Comparison of ENCODE assay signal across 9 cellular contexts in genomic region chr1:235864965-235865525, GRCh38. TPM values are rescaled to one million over a fixed set of nuclear protein-coding genes. Genes with fewer than 3 reads are reported as not detected.
DNase-seq lines count a peak whose midpoint lies in the region; ATAC-seq, FAIRE-seq and TF ChIP-seq lines count a peak whose summit lies in the region.
"Had no signal": no experiment of that assay in that cellular context is flagged by ENCODE, and none has a peak within 500 bp of the region (broad histone marks: within the 10 kb centered on the region; RNA-seq: fewer than 3 reads in every experiment).

No MANE protein-coding gene starts in this region.

- H3K4me3 Mint-ChIP-seq in brain, result peak overlapping the region; percentile 92 to 100 (median 98)
- H3K4me3 Mint-ChIP-seq in naive B cell, result peak overlapping the region; percentile 73 to 100 (median 98)

- no peak for TF ChIP-seq EP300 in A549 (IDR thresholded peaks at IDR 0.05)

- ATAC-seq in A549 (no peak), naive B cell (ENCODE audit: low read depth in 2 of 2) (no peak), HG03432 (IDR thresholded peaks at IDR 0.05; ENCODE audit: unreplicated experiment) (no peak)

- H3K4me1 ChIP-seq in A549, result peaks cover 10% of the 10 kb centered on the region; the same call in 2 of the 3 replicates
- H3K4me1 ChIP-seq in HEK293 (ENCODE audit: control insufficient read depth, insufficient read depth, low read length), result peaks cover 11% of the 10 kb centered on the region; the same call in 1 of the 2 replicates

- H3K36me3 Mint-ChIP-seq in brain, result no peaks in the 10 kb centered on the region
- H3K36me3 Mint-ChIP-seq in naive B cell, result peaks cover 0 to 7% of the 10 kb centered on the region in 2 donors

- peak overlapping the region; percentile 83 for H3K4me2 ChIP-seq in A549

- no peaks in the 10 kb centered on the region for H3K9me3 ChIP-seq in A549
- H3K9me3 ChIP-seq in HEK293 (ENCODE audit: control insufficient read depth, insufficient read depth, low read depth, low read length), result no peaks in the 10 kb centered on the region

- H3K27ac ChIP-seq in A549 (0 out of 6 replicates have a peak overlapping the region, but pooled peaks of 1 of the 2 experiments have one; percentile 32), HEK293 (ENCODE audit: extremely low read depth, low read depth, low read length) (no peak overlapping the region)

- WGBS in A549 (ENCODE audit: missing lambda C conversion rate), result 74% methylated on average over 3 of the region's 3 CpGs

- TF ChIP-seq CTCF in A549 (IDR thresholded peaks at IDR 0.05) (no peak), HEK293 (tag by site-specific recombination; IDR thresholded peaks at IDR 0.05) (no peak), brain (conservative IDR thresholded peaks at IDR 0.05) (no peak)

- H3K4me1 Mint-ChIP-seq in brain (peaks cover 44% of the 10 kb centered on the region), naive B cell (peaks cover 50 to 67% (median 57%) of the 10 kb centered on the region in 3 donors)

- no peaks in the 10 kb centered on the region for H3K9me3 Mint-ChIP-seq in brain
- H3K9me3 Mint-ChIP-seq in naive B cell, result no peaks in the 10 kb centered on the region

- DNase-seq in A549 (ENCODE audit: low read depth in 1 of 2, low spot score in 1 of 2), result no peak
- DNase-seq in naive B cell, result no peak
- no peak for DNase-seq in activated CD4-positive, CD25-positive, alpha-beta regulatory T cell (lab: John Stamatoyannopoulos, UW)
- DNase-seq in NCI-H345 (lab: John Stamatoyannopoulos, UW), result no peak
- no peak for DNase-seq in NCI-H187 treated with DMSO at 0.1 percent for 48 hours (lab: John Stamatoyannopoulos, UW)

- no peak for FAIRE-seq in A549 (lab: Jason Lieb, UNC)
- FAIRE-seq: colon had no signal

- CTCF ChIA-PET in A549 (lab: Yijun Ruan, JAX), result interaction anchor here (0.9 to 8.5 kb wide), 29 partner anchors 13 to 152 kb away, joined by 3 to 160 read pairs (median 7); no protein-coding TSS in a partner anchor
- CTCF ChIA-PET in HEK293 (lab: Yijun Ruan, JAX), result interaction anchor here (0.7 to 3.3 kb wide), 13 partner anchors 8 to 448 kb away, joined by 3 to 39 read pairs (median 3); no protein-coding TSS in a partner anchor

- TF ChIP-seq POLR2A in A549 (IDR thresholded peaks at IDR 0.05; ENCODE audit: low read length), result no peak

- H3K4me3 ChIP-seq in A549, result no peak overlapping the region
- H3K4me3 ChIP-seq in HEK293 (ENCODE audit: low read depth, low read length), result no peak overlapping the region

- peak overlapping the region; percentile 10 to 97 (median 82) for H3K27ac Mint-ChIP-seq in brain
- H3K27ac Mint-ChIP-seq in naive B cell, result peak overlapping the region; percentile 31 to 100 (median 87)

- H3K36me3 ChIP-seq in HEK293 (ENCODE audit: control insufficient read depth in 2 of 2, insufficient read depth in 1 of 2, low read length in 2 of 2), result no peaks in the 10 kb centered on the region

- POLR2A ChIA-PET in A549 (lab: Yijun Ruan, JAX), result interaction anchor here (2.9 kb wide), 2 partner anchors 52 to 107 kb away, joined by 19 to 21 read pairs; no protein-coding TSS in a partner anchor
- POLR2A ChIA-PET in HEK293 (lab: Yijun Ruan, JAX), result interaction anchor here (1.0 to 3.0 kb wide), 5 partner anchors 38 to 360 kb away, joined by 3 to 14 read pairs (median 6); partner anchors contain the start of gene B3GALNT2

- H3K27me3 Mint-ChIP-seq in brain (peaks cover 16% of the 10 kb centered on the region), naive B cell (no peaks in the 10 kb centered on the region)

- no peak for TF ChIP-seq RAD21 in A549 (conservative IDR thresholded peaks at IDR 0.05 in 1 of 2, IDR thresholded peaks at IDR 0.05 in 1 of 2)

TF ChIP-seq in A549, 52 proteins besides CTCF, POLR2A, EP300 and RAD21:
- TF ChIP-seq RARB (CRISPR knock-in tag; IDR thresholded peaks at IDR 0.05) (no peak), HOXB5 (CRISPR knock-in tag; IDR thresholded peaks at IDR 0.05) (no peak), KDM5A (IDR thresholded peaks at IDR 0.05) (no peak), EHMT2 (IDR thresholded peaks at IDR 0.05; ENCODE audit: low read depth) (no peak), ZSCAN20 (CRISPR knock-in tag; IDR thresholded peaks at IDR 0.05) (no peak), ZFP36 (IDR thresholded peaks at IDR 0.05; ENCODE audit: borderline replicate concordance, partially characterized antibody) (no peak), ZC3H11A (IDR thresholded peaks at IDR 0.05) (no peak), FOXS1 (CRISPR knock-in tag; IDR thresholded peaks at IDR 0.05) (no peak), PBX3 (IDR thresholded peaks at IDR 0.05) (no peak)
TF ChIP-seq in A549: peak in this region for 0.

TF ChIP-seq in HEK293, 187 proteins besides CTCF, POLR2A, EP300 and RAD21 (continues in another document):
- peak; percentile 97 for TF ChIP-seq ZBTB17 (tag by site-specific recombination; IDR thresholded peaks at IDR 0.05)
- TF ChIP-seq ZNF184 (tag by site-specific recombination; IDR thresholded peaks at IDR 0.05), result 0 out of 2 replicates have a peak, but pooled peaks have one; percentile 20
- TF ChIP-seq ZNF747 (tag by site-specific recombination; IDR thresholded peaks at IDR 0.05), result no peak
- peak; percentile 49 for TF ChIP-seq ZNF366 (tag by site-specific recombination; conservative IDR thresholded peaks at IDR 0.05)
- no peak for TF ChIP-seq ZNF239 (tag by site-specific recombination; IDR thresholded peaks at IDR 0.05)
- no peak for TF ChIP-seq ZBTB48 (tag by site-specific recombination; IDR thresholded peaks at IDR 0.05)
- no peak for TF ChIP-seq ZBTB1 (tag by site-specific recombination; IDR thresholded peaks at IDR 0.05)
- no peak for TF ChIP-seq TSHZ1 (tag by site-specific recombination; IDR thresholded peaks at IDR 0.05; ENCODE audit: borderline replicate concordance)
- TF ChIP-seq ZNF664 (tag by site-specific recombination; IDR thresholded peaks at IDR 0.05), result peak; percentile 86
- 0 out of 2 replicates have a peak, but pooled peaks have one; percentile 24 for TF ChIP-seq ZEB2 (tag by site-specific recombination; IDR thresholded peaks at IDR 0.05)
- TF ChIP-seq ZSCAN18 (tag by site-specific recombination; IDR thresholded peaks at IDR 0.05), result no peak
- peak; percentile 44; the same call in 1 of the 2 replicates for TF ChIP-seq ZNF398 (tag by site-specific recombination; IDR thresholded peaks at IDR 0.05)

RNA-seq across cellular contexts. Expression of gene LYST, which starts 1.7 kb away (rescaled TPM):
- polyA plus RNA-seq in A549 (2011; rRNA removed) (9.4 and 10.9 TPM in 2 replicates), A549 (2017; fragmentation: RNase III; extraction: RNeasy Plus Mini Kit Qiagen cat#74134 plus additional on column Dnase treatment) (2.0 to 2.5 TPM (median 2.2 TPM) in 3 replicates), brain (ENCODE audit: insufficient read depth, low read depth, low replicate concordance) (2.2 TPM), naive B cell (ENCODE audit: low read depth in 6 of 6) (10 to 100 TPM; 50.1 to 71.6 (median 65.3) TPM)
- 1.6 and 1.7 TPM in 2 replicates for polyA plus RNA-seq in A549 (2012; cell fraction: cytosol; rRNA removed)
- 2.0 and 3.2 TPM in 2 replicates for polyA plus RNA-seq in A549 (2012; cell fraction: nucleus; rRNA removed)
- 12.9 and 15.1 TPM in 2 replicates for polyA minus RNA-seq in A549 (2011; rRNA and poly(A)+ RNA removed)

Comparison
In these comparisons a context has a peak if more than half of its experiments do, and no peak if none do; other contexts are left out.
1. RNA of gene LYST, which starts 1.7 kb away (polyA plus RNA-seq): 50.1 to 71.6 TPM in naive B cell; 1.6 to 10.9 TPM in A549 and 2.2 TPM in brain (single experiment); every median in the first group is over 4 times any median in the second.